1 cellular context compared by ENCODE assay signal in the genomic region with DNA sequence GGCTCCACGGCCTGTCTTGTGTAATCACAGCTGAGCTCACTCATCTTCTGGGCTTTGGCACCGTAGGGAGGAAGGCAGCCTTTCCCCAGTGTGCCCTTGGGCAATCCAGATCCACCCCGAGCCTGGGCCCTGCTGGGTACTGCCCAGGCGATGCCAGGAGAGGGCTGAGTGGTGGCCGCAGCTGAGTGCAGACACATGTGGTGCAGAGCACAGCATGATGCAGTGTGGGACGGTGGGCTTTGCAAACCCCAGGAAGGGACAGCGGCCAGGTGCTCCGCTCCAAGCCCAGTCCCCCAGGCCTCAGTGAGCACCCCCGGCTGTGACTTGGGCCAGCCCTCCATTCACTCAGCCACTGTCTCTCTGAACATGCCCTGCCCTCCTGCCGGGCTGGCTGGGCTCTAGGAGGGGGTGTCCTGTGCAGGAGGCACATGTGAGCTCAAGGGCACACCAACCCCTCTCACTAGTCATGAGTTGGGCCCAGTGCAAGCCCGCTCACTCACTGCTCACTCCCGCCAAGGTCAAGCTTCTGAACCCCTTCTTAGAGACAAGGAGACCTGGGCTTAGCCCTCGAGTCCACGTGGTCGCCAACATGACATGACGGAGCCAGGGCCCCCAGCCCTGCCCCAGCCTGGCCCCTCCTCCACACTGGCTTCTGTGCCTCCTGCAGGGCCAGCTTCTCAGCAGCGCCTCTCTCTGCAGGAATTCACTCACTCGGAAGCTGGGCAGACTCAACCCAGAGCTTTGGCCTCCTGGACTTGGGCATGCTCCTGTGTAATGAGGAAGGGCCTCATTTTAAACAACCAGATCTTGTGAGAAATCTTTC.
TF ChIP-seq lines count a peak whose summit lies in the region.

No MANE protein-coding gene starts in this region.

TF ChIP-seq in GM23338, 12 proteins besides CTCF, POLR2A, EP300 and RAD21 (continued from another document):
- TF ChIP-seq, protein P1, sequence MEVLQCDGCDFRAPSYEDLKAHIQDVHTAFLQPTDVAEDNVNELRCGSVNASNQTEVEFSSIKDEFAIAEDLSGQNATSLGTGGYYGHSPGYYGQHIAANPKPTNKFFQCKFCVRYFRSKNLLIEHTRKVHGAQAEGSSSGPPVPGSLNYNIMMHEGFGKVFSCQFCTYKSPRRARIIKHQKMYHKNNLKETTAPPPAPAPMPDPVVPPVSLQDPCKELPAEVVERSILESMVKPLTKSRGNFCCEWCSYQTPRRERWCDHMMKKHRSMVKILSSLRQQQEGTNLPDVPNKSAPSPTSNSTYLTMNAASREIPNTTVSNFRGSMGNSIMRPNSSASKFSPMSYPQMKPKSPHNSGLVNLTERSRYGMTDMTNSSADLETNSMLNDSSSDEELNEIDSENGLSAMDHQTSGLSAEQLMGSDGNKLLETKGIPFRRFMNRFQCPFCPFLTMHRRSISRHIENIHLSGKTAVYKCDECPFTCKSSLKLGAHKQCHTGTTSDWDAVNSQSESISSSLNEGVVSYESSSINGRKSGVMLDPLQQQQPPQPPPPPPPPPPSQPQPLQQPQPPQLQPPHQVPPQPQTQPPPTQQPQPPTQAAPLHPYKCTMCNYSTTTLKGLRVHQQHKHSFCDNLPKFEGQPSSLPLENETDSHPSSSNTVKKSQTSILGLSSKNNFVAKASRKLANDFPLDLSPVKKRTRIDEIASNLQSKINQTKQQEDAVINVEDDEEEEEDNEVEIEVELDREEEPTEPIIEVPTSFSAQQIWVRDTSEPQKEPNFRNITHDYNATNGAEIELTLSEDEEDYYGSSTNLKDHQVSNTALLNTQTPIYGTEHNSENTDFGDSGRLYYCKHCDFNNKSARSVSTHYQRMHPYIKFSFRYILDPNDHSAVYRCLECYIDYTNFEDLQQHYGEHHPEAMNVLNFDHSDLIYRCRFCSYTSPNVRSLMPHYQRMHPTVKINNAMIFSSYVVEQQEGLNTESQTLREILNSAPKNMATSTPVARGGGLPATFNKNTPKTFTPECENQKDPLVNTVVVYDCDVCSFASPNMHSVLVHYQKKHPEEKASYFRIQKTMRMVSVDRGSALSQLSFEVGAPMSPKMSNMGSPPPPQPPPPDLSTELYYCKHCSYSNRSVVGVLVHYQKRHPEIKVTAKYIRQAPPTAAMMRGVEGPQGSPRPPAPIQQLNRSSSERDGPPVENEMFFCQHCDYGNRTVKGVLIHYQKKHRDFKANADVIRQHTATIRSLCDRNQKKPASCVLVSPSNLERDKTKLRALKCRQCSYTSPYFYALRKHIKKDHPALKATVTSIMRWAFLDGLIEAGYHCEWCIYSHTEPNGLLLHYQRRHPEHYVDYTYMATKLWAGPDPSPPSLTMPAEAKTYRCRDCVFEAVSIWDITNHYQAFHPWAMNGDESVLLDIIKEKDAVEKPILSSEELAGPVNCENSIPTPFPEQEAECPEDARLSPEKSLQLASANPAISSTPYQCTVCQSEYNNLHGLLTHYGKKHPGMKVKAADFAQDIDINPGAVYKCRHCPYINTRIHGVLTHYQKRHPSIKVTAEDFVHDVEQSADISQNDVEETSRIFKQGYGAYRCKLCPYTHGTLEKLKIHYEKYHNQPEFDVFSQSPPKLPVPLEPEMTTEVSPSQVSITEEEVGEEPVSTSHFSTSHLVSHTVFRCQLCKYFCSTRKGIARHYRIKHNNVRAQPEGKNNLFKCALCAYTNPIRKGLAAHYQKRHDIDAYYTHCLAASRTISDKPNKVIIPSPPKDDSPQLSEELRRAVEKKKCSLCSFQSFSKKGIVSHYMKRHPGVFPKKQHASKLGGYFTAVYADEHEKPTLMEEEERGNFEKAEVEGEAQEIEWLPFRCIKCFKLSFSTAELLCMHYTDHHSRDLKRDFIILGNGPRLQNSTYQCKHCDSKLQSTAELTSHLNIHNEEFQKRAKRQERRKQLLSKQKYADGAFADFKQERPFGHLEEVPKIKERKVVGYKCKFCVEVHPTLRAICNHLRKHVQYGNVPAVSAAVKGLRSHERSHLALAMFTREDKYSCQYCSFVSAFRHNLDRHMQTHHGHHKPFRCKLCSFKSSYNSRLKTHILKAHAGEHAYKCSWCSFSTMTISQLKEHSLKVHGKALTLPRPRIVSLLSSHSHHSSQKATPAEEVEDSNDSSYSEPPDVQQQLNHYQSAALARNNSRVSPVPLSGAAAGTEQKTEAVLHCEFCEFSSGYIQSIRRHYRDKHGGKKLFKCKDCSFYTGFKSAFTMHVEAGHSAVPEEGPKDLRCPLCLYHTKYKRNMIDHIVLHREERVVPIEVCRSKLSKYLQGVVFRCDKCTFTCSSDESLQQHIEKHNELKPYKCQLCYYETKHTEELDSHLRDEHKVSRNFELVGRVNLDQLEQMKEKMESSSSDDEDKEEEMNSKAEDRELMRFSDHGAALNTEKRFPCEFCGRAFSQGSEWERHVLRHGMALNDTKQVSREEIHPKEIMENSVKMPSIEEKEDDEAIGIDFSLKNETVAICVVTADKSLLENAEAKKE (CRISPR knock-in tag; IDR thresholded peaks at IDR 0.05) = no peak
- TF ChIP-seq, protein P2, sequence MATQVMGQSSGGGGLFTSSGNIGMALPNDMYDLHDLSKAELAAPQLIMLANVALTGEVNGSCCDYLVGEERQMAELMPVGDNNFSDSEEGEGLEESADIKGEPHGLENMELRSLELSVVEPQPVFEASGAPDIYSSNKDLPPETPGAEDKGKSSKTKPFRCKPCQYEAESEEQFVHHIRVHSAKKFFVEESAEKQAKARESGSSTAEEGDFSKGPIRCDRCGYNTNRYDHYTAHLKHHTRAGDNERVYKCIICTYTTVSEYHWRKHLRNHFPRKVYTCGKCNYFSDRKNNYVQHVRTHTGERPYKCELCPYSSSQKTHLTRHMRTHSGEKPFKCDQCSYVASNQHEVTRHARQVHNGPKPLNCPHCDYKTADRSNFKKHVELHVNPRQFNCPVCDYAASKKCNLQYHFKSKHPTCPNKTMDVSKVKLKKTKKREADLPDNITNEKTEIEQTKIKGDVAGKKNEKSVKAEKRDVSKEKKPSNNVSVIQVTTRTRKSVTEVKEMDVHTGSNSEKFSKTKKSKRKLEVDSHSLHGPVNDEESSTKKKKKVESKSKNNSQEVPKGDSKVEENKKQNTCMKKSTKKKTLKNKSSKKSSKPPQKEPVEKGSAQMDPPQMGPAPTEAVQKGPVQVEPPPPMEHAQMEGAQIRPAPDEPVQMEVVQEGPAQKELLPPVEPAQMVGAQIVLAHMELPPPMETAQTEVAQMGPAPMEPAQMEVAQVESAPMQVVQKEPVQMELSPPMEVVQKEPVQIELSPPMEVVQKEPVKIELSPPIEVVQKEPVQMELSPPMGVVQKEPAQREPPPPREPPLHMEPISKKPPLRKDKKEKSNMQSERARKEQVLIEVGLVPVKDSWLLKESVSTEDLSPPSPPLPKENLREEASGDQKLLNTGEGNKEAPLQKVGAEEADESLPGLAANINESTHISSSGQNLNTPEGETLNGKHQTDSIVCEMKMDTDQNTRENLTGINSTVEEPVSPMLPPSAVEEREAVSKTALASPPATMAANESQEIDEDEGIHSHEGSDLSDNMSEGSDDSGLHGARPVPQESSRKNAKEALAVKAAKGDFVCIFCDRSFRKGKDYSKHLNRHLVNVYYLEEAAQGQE (IDR thresholded peaks at IDR 0.05; ENCODE audit: unreplicated experiment) = no peak
- TF ChIP-seq CREB1 (CRISPR knock-in tag; IDR thresholded peaks at IDR 0.05; ENCODE audit: low read depth) (no peak), ZNF331 (CRISPR knock-in tag; IDR thresholded peaks at IDR 0.05; ENCODE audit: low read depth) (no peak), EZH2 (IDR thresholded peaks at IDR 0.05; ENCODE audit: low read depth, unreplicated experiment) (no peak), ZNF114 (CRISPR knock-in tag; IDR thresholded peaks at IDR 0.05) (no peak), JUNB (IDR thresholded peaks at IDR 0.05; ENCODE audit: unreplicated experiment) (no peak), NANOG (IDR thresholded peaks at IDR 0.05; ENCODE audit: borderline replicate concordance) (no peak), STAT1 (IDR thresholded peaks at IDR 0.05; ENCODE audit: unreplicated experiment) (no peak), EZH2phosphoT487 (IDR thresholded peaks at IDR 0.05; ENCODE audit: unreplicated experiment) (no peak), POLR2AphosphoS5 (IDR thresholded peaks at IDR 0.05; ENCODE audit: low read depth) (no peak)
